Comparison of ENCODE assay signal across 8 cellular contexts in genomic region chr1:28668956-28669719, GRCh38. TPM values are rescaled to one million over a fixed set of nuclear protein-coding genes. Genes with fewer than 3 reads are reported as not detected.
DNase-seq lines count a peak whose midpoint lies in the region; ATAC-seq lines count a peak whose summit lies in the region.

No MANE protein-coding gene starts in this region.

- H3K4me1 ChIP-seq in ectodermal cell (ENCODE audit: control insufficient read depth, insufficient read depth, low read length) (peaks cover 3% of the 10 kb centered on the region), mesodermal cell (ENCODE audit: control insufficient read depth, insufficient read depth, low read length, poor library complexity, severe bottlenecking) (peaks cover 4% of the 10 kb centered on the region)

- H3K36me3 Mint-ChIP-seq in activated CD4-positive, alpha-beta memory T cell treated with anti-CD3 and anti-CD28 coated beads for 36 hours = no peaks in the 10 kb centered on the region

- WGBS in ectodermal cell, 2 experiments = 2% methylated on average over 63 of the region's 63 CpGs
- 4 to 8% methylated on average over 17 to 38 of the region's 63 CpGs for WGBS in mesodermal cell (ENCODE audit: insufficient coverage in 2 of 2), 2 experiments

- no peaks in the 10 kb centered on the region for H3K27me3 Mint-ChIP-seq in activated CD4-positive, alpha-beta memory T cell treated with anti-CD3 and anti-CD28 coated beads for 36 hours

- CTCF ChIA-PET in activated CD4-positive, alpha-beta memory T cell treated with anti-CD3 and anti-CD28 coated beads for 36 hours (lab: Charles Lee) = interaction anchor here (0.8 to 2.8 kb wide), 5 partner anchors 20 to 208 kb away, joined by 3 to 12 read pairs (median 4); partner anchors contain the start of genes RNU11, TAF12 and YTHDF2

- peaks cover 12% of the 10 kb centered on the region for H3K4me1 Mint-ChIP-seq in activated CD4-positive, alpha-beta memory T cell treated with anti-CD3 and anti-CD28 coated beads for 36 hours (ENCODE audit: low read depth)

- peak; percentile 65 for ATAC-seq in GM18498 (IDR thresholded peaks at IDR 0.05; ENCODE audit: unreplicated experiment)
- ATAC-seq in HG02938 (IDR thresholded peaks at IDR 0.05; ENCODE audit: unreplicated experiment) = peak; percentile 34

- peak overlapping the region; percentile 99 for H3K27ac Mint-ChIP-seq in activated CD4-positive, alpha-beta memory T cell treated with anti-CD3 and anti-CD28 coated beads for 36 hours

- intact Hi-C loops in activated CD4-positive, alpha-beta memory T cell treated with anti-CD3 and anti-CD28 coated beads for 36 hours (cut with micrococcal nuclease) = loop anchor here (1.0 to 2.0 kb wide), 4 partner anchors 21 to 512 kb away; partner anchors contain the start of genes RNU11, SRSF4 and TAF12

- H3K9me3 Mint-ChIP-seq in activated CD4-positive, alpha-beta memory T cell treated with anti-CD3 and anti-CD28 coated beads for 36 hours = no peaks in the 10 kb centered on the region

- DNase-seq in 8988T = peak; percentile 83
- peak; percentile 68 for DNase-seq in NCI-H2227 treated with DMSO at 0.1 percent for 48 hours (lab: John Stamatoyannopoulos, UW)
- peak; percentile 55 for DNase-seq in activated CD4-positive, alpha-beta memory T cell treated with anti-CD3 and anti-CD28 coated beads for 36 hours
- peak; percentile 65 for DNase-seq in stimulated activated CD8-positive, alpha-beta memory T cell treated with anti-CD3 and anti-CD28 coated beads, Interleukin-4, amount 100 ng/mL, for 48 hours

- peak overlapping the region; percentile 95 for H3K4me3 Mint-ChIP-seq in activated CD4-positive, alpha-beta memory T cell treated with anti-CD3 and anti-CD28 coated beads for 36 hours

- H3K27ac ChIP-seq in ectodermal cell (ENCODE audit: insufficient read depth, low read depth, low read length, poor library complexity, severe bottlenecking) = peak overlapping the region; percentile 89
- peak overlapping the region; percentile 94 for H3K27ac ChIP-seq in mesodermal cell (ENCODE audit: low read depth, low read length, severe bottlenecking)

- POLR2A ChIA-PET in activated CD4-positive, alpha-beta memory T cell treated with anti-CD3 and anti-CD28 coated beads for 36 hours (lab: Charles Lee) = interaction anchor here (0.5 to 5.5 kb wide), 14 partner anchors 8 to 512 kb away, joined by 3 to 120 read pairs (median 6); partner anchors contain the start of genes RCC1, RNU11, SRSF4 and TAF12

- H3K4me3 ChIP-seq in ectodermal cell (ENCODE audit: insufficient read depth, low read depth, low read length) = peak overlapping the region; percentile 81
- peak overlapping the region; percentile 80 for H3K4me3 ChIP-seq in mesodermal cell (ENCODE audit: extremely low read depth, insufficient read depth, low read length, poor library complexity, severe bottlenecking)

- H3K36me3 ChIP-seq in ectodermal cell (ENCODE audit: control insufficient read depth, insufficient read depth, low read length) = no peaks in the 10 kb centered on the region
- H3K36me3 ChIP-seq in mesodermal cell (ENCODE audit: control insufficient read depth, insufficient read depth, low read length) = peaks cover 5% of the 10 kb centered on the region

- no peaks in the 10 kb centered on the region for H3K27me3 ChIP-seq in ectodermal cell (ENCODE audit: control insufficient read depth, insufficient read depth, low read length, poor library complexity, severe bottlenecking)

- no peaks in the 10 kb centered on the region for H3K9me3 ChIP-seq in ectodermal cell (ENCODE audit: control insufficient read depth, low read length)
- no peaks in the 10 kb centered on the region for H3K9me3 ChIP-seq in mesodermal cell (ENCODE audit: control insufficient read depth, low read length)

RNA-seq across cellular contexts. Expression of gene GMEB1, which starts 0.6 kb away (rescaled TPM):
- 10 to 100 TPM; 21.4 to 22.6 TPM for total RNA-seq in activated CD4-positive, alpha-beta memory T cell treated with anti-CD3 and anti-CD28 coated beads for 36 hours
- 12.7 TPM for polyA plus RNA-seq in ectodermal cell (2013, experiment 1 of 4)
- 11.8 TPM for polyA plus RNA-seq in ectodermal cell (2013, experiment 2 of 4)
- polyA plus RNA-seq in ectodermal cell (2013, experiment 3 of 4) = 10.2 TPM
- 11.9 TPM for polyA plus RNA-seq in ectodermal cell (2013, experiment 4 of 4)
- polyA plus RNA-seq in mesodermal cell (2013, experiment 1 of 2) = 14.0 TPM
- 12.7 TPM for polyA plus RNA-seq in mesodermal cell (2013, experiment 2 of 2)

RNA-seq across cellular contexts. Expression of gene RNU11, which starts 20.7 kb away (rescaled TPM):
- not detected for total RNA-seq in activated CD4-positive, alpha-beta memory T cell treated with anti-CD3 and anti-CD28 coated beads for 36 hours
- 46.3 TPM for polyA plus RNA-seq in ectodermal cell (2013, experiment 1 of 4)
- polyA plus RNA-seq in ectodermal cell (2013, experiment 2 of 4) = 139 TPM
- 4,056 TPM for polyA plus RNA-seq in ectodermal cell (2013, experiment 3 of 4)
- polyA plus RNA-seq in ectodermal cell (2013, experiment 4 of 4) = 1,777 TPM
- 1,799 TPM for polyA plus RNA-seq in mesodermal cell (2013, experiment 1 of 2)
- polyA plus RNA-seq in mesodermal cell (2013, experiment 2 of 2) = 2,691 TPM

RNA-seq across cellular contexts. Expression of gene TAF12, which starts 26.3 kb away (rescaled TPM):
- total RNA-seq in activated CD4-positive, alpha-beta memory T cell treated with anti-CD3 and anti-CD28 coated beads for 36 hours = 10 to 100 TPM; 26.8 to 27.5 TPM
- 37.6 TPM for polyA plus RNA-seq in ectodermal cell (2013, experiment 1 of 4)
- polyA plus RNA-seq in ectodermal cell (2013, experiment 2 of 4) = 35.7 TPM
- 26.6 TPM for polyA plus RNA-seq in ectodermal cell (2013, experiment 3 of 4)
- polyA plus RNA-seq in ectodermal cell (2013, experiment 4 of 4) = 33.7 TPM
- 28.2 TPM for polyA plus RNA-seq in mesodermal cell (2013, experiment 1 of 2)
- 32.0 TPM for polyA plus RNA-seq in mesodermal cell (2013, experiment 2 of 2)

Comparison
In these comparisons a context has a peak if more than half of its experiments do, and no peak if none do; other contexts are left out.
1. Peak in every context shown above with its lines: DNase-seq, ATAC-seq, H3K4me3 ChIP-seq and H3K27ac ChIP-seq.